Comparison of ENCODE assay signal across 8 cellular contexts in the genomic region with DNA sequence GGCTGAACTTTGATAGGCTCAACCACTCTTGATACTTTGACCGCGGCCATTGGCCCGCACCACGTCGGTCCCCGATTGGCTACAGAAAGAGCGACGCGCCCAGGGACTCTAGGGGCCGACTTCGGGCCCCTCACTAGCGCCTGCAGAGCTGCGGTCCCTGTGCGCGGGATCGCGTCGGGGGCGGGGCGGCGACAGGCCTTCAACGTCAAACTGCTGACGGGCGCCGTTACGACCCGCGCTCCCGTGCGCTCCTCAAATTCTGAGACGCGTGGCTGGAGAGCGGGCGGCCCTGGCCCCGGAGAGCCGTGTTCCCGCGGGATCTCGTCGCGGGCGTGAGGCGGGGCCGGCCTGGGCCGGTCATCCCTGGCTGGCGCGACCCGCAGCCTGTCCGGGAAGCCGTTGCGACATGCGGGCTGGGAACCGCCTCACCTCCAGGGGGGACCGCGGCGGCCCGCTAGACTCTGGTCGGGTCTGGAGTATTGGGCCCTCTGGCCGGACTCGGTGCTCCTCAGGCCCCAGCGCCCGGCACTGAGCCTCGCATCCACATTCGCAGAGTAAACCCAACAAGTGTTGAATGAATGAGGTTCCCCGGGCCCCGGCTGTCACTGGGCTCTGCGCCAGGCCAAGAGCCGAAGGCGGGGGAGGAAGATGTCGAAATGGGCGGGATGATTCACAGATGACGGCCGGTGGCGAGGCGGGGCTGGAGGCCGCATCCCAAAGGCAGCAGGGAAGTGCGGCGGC. TPM values are rescaled to one million over a fixed set of nuclear protein-coding genes. Genes with fewer than 3 reads are reported as not detected.
DNase-seq lines count a peak whose midpoint lies in the region; ATAC-seq and TF ChIP-seq lines count a peak whose summit lies in the region.

No MANE protein-coding gene starts in this region.

- peaks cover 27 to 53% (median 46%) of the 10 kb centered on the region in 6 donors for H3K4me1 ChIP-seq in spleen

- H3K27me3 ChIP-seq in spleen (replicated peaks in 1 of 7): no peaks in the 10 kb centered on the region

- peaks cover 9% of the 10 kb centered on the region for H3K9me3 Mint-ChIP-seq in WTC11

- peaks cover 3% of the 10 kb centered on the region; the same call in 1 of the 2 replicates for H3K27me3 Mint-ChIP-seq in WTC11 (ENCODE audit: low read depth)

- H3K4me3 ChIP-seq in cardiac fibroblast (replicated peaks in 1 of 2; ENCODE audit: low read depth in 2 of 2, low read length in 2 of 2) (peak overlapping the region; percentile 63 to 66), spleen (peak overlapping the region; percentile 65 to 93 (median 79))

- DNase-seq in A172 (ENCODE audit: low spot score) (peak; percentile 100), NCI-H2196 (lab: John Stamatoyannopoulos, UW; ENCODE audit: unreplicated experiment) (peak; percentile 88), WTC11 (ENCODE audit: low spot score) (peak; percentile 90), cardiac fibroblast (ENCODE audit: low read depth in 2 of 2) (peak; percentile 97), inferior parietal cortex (ENCODE audit: extremely low spot score) (peak; percentile 85), spleen (peak; percentile 97)

- H3K36me3 Mint-ChIP-seq in WTC11: no peaks in the 10 kb centered on the region

- H3K9me3 ChIP-seq in spleen: no peaks in the 10 kb centered on the region

- ATAC-seq in GM18520 (IDR thresholded peaks at IDR 0.05; ENCODE audit: unreplicated experiment) (peak; percentile 86), HG03066 (IDR thresholded peaks at IDR 0.05; ENCODE audit: low read depth, unreplicated experiment) (peak; percentile 82), WTC11 (peak; percentile 92)

- intact Hi-C loops in spleen (cut with DNase I; ENCODE audit: low total_unique reads): no loop called here

- H3K4me1 Mint-ChIP-seq in WTC11: peaks cover 30% of the 10 kb centered on the region

- TF ChIP-seq POLR2A in spleen (IDR thresholded peaks at IDR 0.05): peak; percentile 60 to 90 (median 73)

- H3K27ac Mint-ChIP-seq in WTC11: peak overlapping the region; percentile 91

- 0 to 1% (median 0%) methylated on average over 18 to 78 of the region's 78 CpGs for WGBS in spleen, 5 donors

- peak overlapping the region; percentile 91 to 100 (median 99) for H3K27ac ChIP-seq in spleen

- TF ChIP-seq CTCF in WTC11 (IDR thresholded peaks at IDR 0.05): no peak
- no peak for TF ChIP-seq CTCF in cardiac fibroblast (IDR thresholded peaks at IDR 0.05; ENCODE audit: low read depth, low read length)
- peak in 4 of 11 experiments; percentile 3 to 38 (median 12) for TF ChIP-seq CTCF in spleen (IDR thresholded peaks at IDR 0.05 in 8 of 11, conservative IDR thresholded peaks at IDR 0.05 in 3 of 11)

- peaks cover 0 to 6% (median 0%) of the 10 kb centered on the region in 6 donors for H3K36me3 ChIP-seq in spleen

- peak overlapping the region; percentile 81 for H3K4me3 Mint-ChIP-seq in WTC11

- CTCF ChIA-PET in WTC11 (lab: Charles Lee): interaction anchor here (1.0 to 2.9 kb wide), 9 partner anchors 9 to 374 kb away, joined by 3 to 16 read pairs (median 5); a partner anchor contains a TSS

- POLR2A ChIA-PET in WTC11 (lab: Charles Lee): interaction anchor here (1.3 to 2.6 kb wide), 4 partner anchors 39 to 190 kb away, joined by 6 to 11 read pairs (median 8); a partner anchor contains a TSS

TF ChIP-seq in WTC11, 78 proteins besides CTCF, POLR2A, EP300 and RAD21 (continues in another document):
- TF ChIP-seq KAT7 (CRISPR knock-in tag; IDR thresholded peaks at IDR 0.05; ENCODE audit: borderline replicate concordance) (no peak), FOXK1 (CRISPR knock-in tag; IDR thresholded peaks at IDR 0.05) (peak; percentile 43; the same call in 1 of the 2 replicates), TP53 (CRISPR knock-in tag; IDR thresholded peaks at IDR 0.05) (no peak), GTF2I (CRISPR knock-in tag; conservative IDR thresholded peaks at IDR 0.05) (no peak), MYBL2 (CRISPR knock-in tag; IDR thresholded peaks at IDR 0.05) (0 out of 2 replicates have a peak, but pooled peaks have one; percentile 25), NFE2L1 (CRISPR knock-in tag; IDR thresholded peaks at IDR 0.05) (0 out of 2 replicates have a peak, but pooled peaks have one; percentile 53), CREM (CRISPR knock-in tag; IDR thresholded peaks at IDR 0.05) (peak; percentile 70), ZNF138 (CRISPR knock-in tag; conservative IDR thresholded peaks at IDR 0.05) (0 out of 2 replicates have a peak, but pooled peaks have one; percentile 65), TEAD1 (CRISPR knock-in tag; IDR thresholded peaks at IDR 0.05) (no peak), FOXP1 (CRISPR knock-in tag; IDR thresholded peaks at IDR 0.05; ENCODE audit: borderline replicate concordance) (peak; percentile 78)
- TF ChIP-seq, protein P1, sequence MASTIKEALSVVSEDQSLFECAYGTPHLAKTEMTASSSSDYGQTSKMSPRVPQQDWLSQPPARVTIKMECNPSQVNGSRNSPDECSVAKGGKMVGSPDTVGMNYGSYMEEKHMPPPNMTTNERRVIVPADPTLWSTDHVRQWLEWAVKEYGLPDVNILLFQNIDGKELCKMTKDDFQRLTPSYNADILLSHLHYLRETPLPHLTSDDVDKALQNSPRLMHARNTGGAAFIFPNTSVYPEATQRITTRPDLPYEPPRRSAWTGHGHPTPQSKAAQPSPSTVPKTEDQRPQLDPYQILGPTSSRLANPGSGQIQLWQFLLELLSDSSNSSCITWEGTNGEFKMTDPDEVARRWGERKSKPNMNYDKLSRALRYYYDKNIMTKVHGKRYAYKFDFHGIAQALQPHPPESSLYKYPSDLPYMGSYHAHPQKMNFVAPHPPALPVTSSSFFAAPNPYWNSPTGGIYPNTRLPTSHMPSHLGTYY (CRISPR knock-in tag; IDR thresholded peaks at IDR 0.05): no peak
- TF ChIP-seq, protein P2, sequence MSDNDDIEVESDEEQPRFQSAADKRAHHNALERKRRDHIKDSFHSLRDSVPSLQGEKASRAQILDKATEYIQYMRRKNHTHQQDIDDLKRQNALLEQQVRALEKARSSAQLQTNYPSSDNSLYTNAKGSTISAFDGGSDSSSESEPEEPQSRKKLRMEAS (CRISPR knock-in tag; IDR thresholded peaks at IDR 0.05): peak; percentile 33; the same call in 1 of the 2 replicates
- TF ChIP-seq, protein P3, sequence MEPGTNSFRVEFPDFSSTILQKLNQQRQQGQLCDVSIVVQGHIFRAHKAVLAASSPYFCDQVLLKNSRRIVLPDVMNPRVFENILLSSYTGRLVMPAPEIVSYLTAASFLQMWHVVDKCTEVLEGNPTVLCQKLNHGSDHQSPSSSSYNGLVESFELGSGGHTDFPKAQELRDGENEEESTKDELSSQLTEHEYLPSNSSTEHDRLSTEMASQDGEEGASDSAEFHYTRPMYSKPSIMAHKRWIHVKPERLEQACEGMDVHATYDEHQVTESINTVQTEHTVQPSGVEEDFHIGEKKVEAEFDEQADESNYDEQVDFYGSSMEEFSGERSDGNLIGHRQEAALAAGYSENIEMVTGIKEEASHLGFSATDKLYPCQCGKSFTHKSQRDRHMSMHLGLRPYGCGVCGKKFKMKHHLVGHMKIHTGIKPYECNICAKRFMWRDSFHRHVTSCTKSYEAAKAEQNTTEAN (CRISPR knock-in tag; IDR thresholded peaks at IDR 0.05): 0 out of 2 replicates have a peak, but pooled peaks have one; percentile 64
- TF ChIP-seq, protein P4, sequence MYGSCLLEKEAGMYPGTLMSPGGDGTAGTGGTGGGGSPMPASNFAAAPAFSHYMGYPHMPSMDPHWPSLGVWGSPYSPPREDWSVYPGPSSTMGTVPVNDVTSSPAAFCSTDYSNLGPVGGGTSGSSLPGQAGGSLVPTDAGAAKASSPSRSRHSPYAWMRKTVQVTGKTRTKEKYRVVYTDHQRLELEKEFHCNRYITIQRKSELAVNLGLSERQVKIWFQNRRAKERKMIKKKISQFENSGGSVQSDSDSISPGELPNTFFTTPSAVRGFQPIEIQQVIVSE (CRISPR knock-in tag; IDR thresholded peaks at IDR 0.05; ENCODE audit: borderline replicate concordance): no peak
- TF ChIP-seq, protein P5, sequence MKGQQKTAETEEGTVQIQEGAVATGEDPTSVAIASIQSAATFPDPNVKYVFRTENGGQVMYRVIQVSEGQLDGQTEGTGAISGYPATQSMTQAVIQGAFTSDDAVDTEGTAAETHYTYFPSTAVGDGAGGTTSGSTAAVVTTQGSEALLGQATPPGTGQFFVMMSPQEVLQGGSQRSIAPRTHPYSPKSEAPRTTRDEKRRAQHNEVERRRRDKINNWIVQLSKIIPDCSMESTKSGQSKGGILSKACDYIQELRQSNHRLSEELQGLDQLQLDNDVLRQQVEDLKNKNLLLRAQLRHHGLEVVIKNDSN (CRISPR knock-in tag; IDR thresholded peaks at IDR 0.05): no peak
- TF ChIP-seq, protein P6, sequence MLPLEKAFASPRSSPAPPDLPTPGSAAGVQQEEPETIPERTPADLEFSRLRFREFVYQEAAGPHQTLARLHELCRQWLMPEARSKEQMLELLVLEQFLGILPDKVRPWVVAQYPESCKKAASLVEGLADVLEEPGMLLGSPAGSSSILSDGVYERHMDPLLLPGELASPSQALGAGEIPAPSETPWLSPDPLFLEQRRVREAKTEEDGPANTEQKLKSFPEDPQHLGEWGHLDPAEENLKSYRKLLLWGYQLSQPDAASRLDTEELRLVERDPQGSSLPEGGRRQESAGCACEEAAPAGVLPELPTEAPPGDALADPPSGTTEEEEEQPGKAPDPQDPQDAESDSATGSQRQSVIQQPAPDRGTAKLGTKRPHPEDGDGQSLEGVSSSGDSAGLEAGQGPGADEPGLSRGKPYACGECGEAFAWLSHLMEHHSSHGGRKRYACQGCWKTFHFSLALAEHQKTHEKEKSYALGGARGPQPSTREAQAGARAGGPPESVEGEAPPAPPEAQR (CRISPR knock-in tag; IDR thresholded peaks at IDR 0.05): no peak
- TF ChIP-seq, protein P7, sequence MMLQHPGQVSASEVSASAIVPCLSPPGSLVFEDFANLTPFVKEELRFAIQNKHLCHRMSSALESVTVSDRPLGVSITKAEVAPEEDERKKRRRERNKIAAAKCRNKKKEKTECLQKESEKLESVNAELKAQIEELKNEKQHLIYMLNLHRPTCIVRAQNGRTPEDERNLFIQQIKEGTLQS (CRISPR knock-in tag; conservative IDR thresholded peaks at IDR 0.05): no peak

RNA-seq across cellular contexts. Expression of a gene that starts 0.6 kb away (rescaled TPM):
- total RNA-seq in A172 (2014; rRNA removed; shearing (Covaris generic)): 17.4 and 18.2 TPM in 2 replicates
- total RNA-seq in WTC11 (2021) (17.3 to 18.3 TPM (median 18.2 TPM) in 3 replicates), spleen (10 to 100 TPM; 33.9 to 67.1 (median 51.6) TPM)
- polyA plus RNA-seq in spleen: 100 to 1,000 TPM in 1 of 3 donors, 10 to 100 TPM in 2; 54.0 to 120 (median 80.8) TPM

RNA-seq across cellular contexts. Expression of a gene that starts 38.4 kb away (rescaled TPM):
- total RNA-seq in A172 (2014; rRNA removed; shearing (Covaris generic)): 23.7 and 30.8 TPM in 2 replicates
- total RNA-seq in WTC11 (2021) (10.2 to 11.4 TPM (median 11.2 TPM) in 3 replicates), spleen (10 to 100 TPM in 6 of 7 donors, 1 to 10 TPM in 1; 9.7 to 17.5 (median 12.8) TPM)
- polyA plus RNA-seq in spleen: 1 to 10 TPM in 1 of 3 donors, under 1 TPM in 2; 0.48 to 1.1 (median 0.62) TPM

Comparison
In these comparisons a context has a peak if more than half of its experiments do, and no peak if none do; other contexts are left out.
1. Peak in every context shown above with its lines: DNase-seq, ATAC-seq, H3K4me3 ChIP-seq and H3K27ac ChIP-seq.